In genomic region chr20:46396052-46396451, GRCh38 we compare ENCODE assay signal across 16 cellular contexts. TPM values are rescaled to one million over a fixed set of nuclear protein-coding genes. Genes with fewer than 3 reads are reported as not detected.
A peak's percentile ranks its signal among the peaks of the same experiment; 100 is the strongest.
DNase-seq lines count a peak whose midpoint lies in the region; ATAC-seq, FAIRE-seq and TF ChIP-seq lines count a peak whose summit lies in the region.
"Had no signal": no experiment of that assay in that cellular context is flagged by ENCODE, and none has a peak within 500 bp of the region (broad histone marks: within the 10 kb centered on the region; RNA-seq: fewer than 3 reads in every experiment).

No MANE protein-coding gene starts in this region.

- H3K4me3 Mint-ChIP-seq in brain: peak overlapping the region in 2 of 5 experiments; percentile 33 to 54
- H3K4me3 Mint-ChIP-seq: CD8-positive, alpha-beta memory T cell had no signal

- H3K4me2 ChIP-seq in Karpas-422 (ENCODE audit: low read depth, low read length, poor library complexity, severe bottlenecking) (peak overlapping the region; percentile 16), neural cell (ENCODE audit: low read length) (no peak overlapping the region)

- H3K27ac ChIP-seq in Karpas-422 (ENCODE audit: low read length) (peak overlapping the region; percentile 100), neural cell (ENCODE audit: low read length) (peak overlapping the region; percentile 65)

- intact Hi-C loops in left colon (cut with DNase I, micrococcal nuclease): no loop called here

- H3F3A ChIP-seq in neural cell (ENCODE audit: insufficient read depth, low read length, poor library complexity, severe bottlenecking): no peaks in the 10 kb centered on the region

- FAIRE-seq in RCC 7860 (lab: Jason Lieb, UNC): no peak
- FAIRE-seq: A204.1, GM12892, H1 had no signal

- peaks cover 69% of the 10 kb centered on the region for H3K4me1 ChIP-seq in Karpas-422 (ENCODE audit: low read length)
- H3K4me1 ChIP-seq: BE2C, Caco-2 had no signal

- no peaks in the 10 kb centered on the region for H3K27me3 Mint-ChIP-seq in brain
- H3K27me3 Mint-ChIP-seq: CD8-positive, alpha-beta memory T cell had no signal

- no peaks in the 10 kb centered on the region for H3K27me3 ChIP-seq in Karpas-422 (ENCODE audit: low read length)
- no peaks in the 10 kb centered on the region for H3K27me3 ChIP-seq in neural cell (ENCODE audit: insufficient read depth, low read depth, low read length)
- H3K27me3 ChIP-seq: BE2C had no signal

- H3K9me3 ChIP-seq in Karpas-422 (ENCODE audit: low read length): no peaks in the 10 kb centered on the region
- H3K9me3 ChIP-seq in neural cell (ENCODE audit: low read length): no peaks in the 10 kb centered on the region
- H3K9me3 ChIP-seq: BE2C, Caco-2, HAP-1 had no signal

- H2AFZ ChIP-seq in Karpas-422 (ENCODE audit: low read length) (no peak overlapping the region), neural cell (ENCODE audit: low read depth, low read length) (no peak overlapping the region)

- H3K4me3 ChIP-seq in Karpas-422 (ENCODE audit: low read length): no peak overlapping the region
- H3K4me3 ChIP-seq in neural cell (ENCODE audit: low read length): peak overlapping the region; percentile 45
- H3K4me3 ChIP-seq: HAP-1 had no signal

- H3K79me2 ChIP-seq in Karpas-422 (ENCODE audit: low read length) (peaks cover 66% of the 10 kb centered on the region), neural cell (replicated peaks; ENCODE audit: insufficient read depth, low read length) (peaks cover 19% of the 10 kb centered on the region)

- peak overlapping the region in 3 of 5 experiments; percentile 21 to 82 (median 72) for H3K27ac Mint-ChIP-seq in brain

- H3K36me3 ChIP-seq in Karpas-422 (ENCODE audit: insufficient read depth, low read length) (peaks cover 73% of the 10 kb centered on the region), neural cell (ENCODE audit: insufficient read depth, low read length) (no peaks in the 10 kb centered on the region)

- no peaks in the 10 kb centered on the region for H3K9me3 Mint-ChIP-seq in brain
- H3K9me3 Mint-ChIP-seq: CD8-positive, alpha-beta memory T cell had no signal

- TF ChIP-seq CTCF in brain (conservative IDR thresholded peaks at IDR 0.05) (no peak), neural cell (IDR thresholded peaks at IDR 0.05; ENCODE audit: poor library complexity, severe bottlenecking) (no peak)

- H3K36me3 Mint-ChIP-seq in brain: peaks cover 47% of the 10 kb centered on the region

- no peak for ATAC-seq in left colon

- TF ChIP-seq EP300 in neural cell (conservative IDR thresholded peaks at IDR 0.05; ENCODE audit: poor library complexity, severe bottlenecking): no peak

- H4K20me1 ChIP-seq in Karpas-422 (ENCODE audit: insufficient read depth, low read depth, low read length) (peaks cover 8% of the 10 kb centered on the region; the same call in 1 of the 2 replicates), neural cell (ENCODE audit: insufficient read depth) (no peaks in the 10 kb centered on the region)

- no peak overlapping the region for H3K9ac ChIP-seq in Karpas-422 (ENCODE audit: low read length)
- no peak overlapping the region for H3K9ac ChIP-seq in neural cell (ENCODE audit: low read length)

- TF ChIP-seq RAD21 in neural cell (conservative IDR thresholded peaks at IDR 0.05): no peak

- H3K4me1 Mint-ChIP-seq in brain: peaks cover 52% of the 10 kb centered on the region

- H3K9me2 ChIP-seq in Karpas-422 (replicated peaks; ENCODE audit: insufficient read depth, low read length) (no peaks in the 10 kb centered on the region), neural cell (ENCODE audit: insufficient read depth, low read length) (no peaks in the 10 kb centered on the region)

- DNase-seq in Karpas-422 (no peak), RCC 7860 (ENCODE audit: low spot score) (no peak), left colon (no peak)
- DNase-seq in activated effector memory CD4-positive, alpha-beta T cell treated with anti-CD3 and anti-CD28 coated beads, Interleukin-2, amount 50 U/mL, for 16 hours: no peak
- no peak for DNase-seq in activated CD4-positive, alpha-beta T cell treated with anti-CD3 and anti-CD28 coated beads, Interleukin-2, amount 50 U/mL, for 1 hour
- DNase-seq: BE2C; Caco-2; CD8-positive, alpha-beta memory T cell; DND-41; GDM1 had no signal

TF ChIP-seq in neural cell, 6 proteins besides CTCF, POLR2A, EP300 and RAD21:
- TF ChIP-seq TAF1 (IDR thresholded peaks at IDR 0.05; ENCODE audit: low read depth): no peak
- TF ChIP-seq REST (IDR thresholded peaks at IDR 0.05; ENCODE audit: borderline replicate concordance): no peak
- TF ChIP-seq SMC3 (conservative IDR thresholded peaks at IDR 0.05; ENCODE audit: poor library complexity): no peak
- TF ChIP-seq EZH2 (IDR thresholded peaks at IDR 0.05; ENCODE audit: borderline replicate concordance, insufficient read depth, low read length, poor library complexity, severe bottlenecking): no peak
- no peak for TF ChIP-seq POLR2AphosphoS5 (IDR thresholded peaks at IDR 0.05)
- no peak for TF ChIP-seq MXI1 (conservative IDR thresholded peaks at IDR 0.05; ENCODE audit: poor library complexity, severe bottlenecking)

RNA-seq across cellular contexts. Expression of gene ELMO2, which starts 10.4 kb away (rescaled TPM):
- total RNA-seq in Karpas-422 (2014; rRNA removed; shearing (Covaris generic); ENCODE audit: low replicate concordance): 68.1 and 91.4 TPM in 2 replicates
- polyA plus RNA-seq in brain (ENCODE audit: insufficient read depth, low read depth, low replicate concordance) (63.0 TPM), neural cell (72.0 and 79.9 TPM in 2 replicates)
- polyA minus RNA-seq in neural cell: 107 and 122 TPM in 2 replicates
- total RNA-seq in left colon: 10 to 100 TPM; 25.3 to 30.2 TPM
